In genomic region chr16:64130140-64130539, GRCh38 we compare ENCODE assay signal across 20 cellular contexts.
DNase-seq lines count a peak whose midpoint lies in the region; ATAC-seq, FAIRE-seq and TF ChIP-seq lines count a peak whose summit lies in the region.
"Had no signal": no experiment of that assay in that cellular context is flagged by ENCODE, and none has a peak within 500 bp of the region (broad histone marks: within the 10 kb centered on the region; RNA-seq: fewer than 3 reads in every experiment).

No MANE protein-coding gene starts in this region.

- H3K4me1 ChIP-seq in A549 (no peaks in the 10 kb centered on the region), Karpas-422 (ENCODE audit: low read length) (peaks cover 35% of the 10 kb centered on the region), OCI-LY7 (ENCODE audit: insufficient read depth, low read length, poor library complexity, severe bottlenecking) (peaks cover 9% of the 10 kb centered on the region)
- H3K4me1 ChIP-seq: BLaER1 treated with 17β-estradiol and CSF1 and Interleukin-3, amounts not matched to agents 10 nM and 100 nM; Caco-2 had no signal

- BruUV-seq in OCI-LY7 (replicated peaks; lab: Mats Ljungman, UMichigan): no TSS peak

- H3K9me2 ChIP-seq in Karpas-422 (replicated peaks; ENCODE audit: insufficient read depth, low read length) (no peaks in the 10 kb centered on the region), OCI-LY7 (ENCODE audit: insufficient read depth, low read length) (no peaks in the 10 kb centered on the region)

- no peak overlapping the region for H3K4me2 ChIP-seq in A549
- no peak overlapping the region for H3K4me2 ChIP-seq in Karpas-422 (ENCODE audit: low read depth, low read length, poor library complexity, severe bottlenecking)
- no peak overlapping the region for H3K4me2 ChIP-seq in OCI-LY7 (ENCODE audit: low read length)
- H3K4me2 ChIP-seq: BLaER1 treated with 17β-estradiol and CSF1 and Interleukin-3, amounts not matched to agents 10 nM and 100 nM had no signal

- 4% methylated on average over 2 of the region's 2 CpGs for WGBS in A549 (ENCODE audit: missing lambda C conversion rate)
- 90 to 93% methylated on average over 2 of the region's 2 CpGs for WGBS in lower leg skin, 2 donors

- H3K9me3 ChIP-seq in A549 (no peaks in the 10 kb centered on the region), Karpas-422 (ENCODE audit: low read length) (no peaks in the 10 kb centered on the region), OCI-LY7 (ENCODE audit: low read length) (no peaks in the 10 kb centered on the region)
- H3K9me3 ChIP-seq: BLaER1 treated with 17β-estradiol and CSF1 and Interleukin-3, amounts not matched to agents 10 nM and 100 nM; Caco-2 had no signal

- no peak for DNase-seq in A549 (ENCODE audit: low read depth in 1 of 2, low spot score in 1 of 2)
- DNase-seq in Karpas-422: no peak
- DNase-seq in OCI-LY7 (ENCODE audit: low spot score): no peak
- DNase-seq in activated CD4-positive, alpha-beta T cell treated with anti-CD3 and anti-CD28 coated beads, Interleukin-2, amount 50 U/mL, for 48 hours: no peak
- no peak for DNase-seq in lower leg skin (ENCODE audit: low spot score in 2 of 2)
- no peak for DNase-seq in anterior cingulate cortex (lab: John Stamatoyannopoulos, UW)
- DNase-seq: 8988T; AML-193; Caco-2; Calu3; CD4-positive, alpha-beta T cell; CD8-positive, alpha-beta T cell; DMS79 treated with DMSO at 0.1 percent for 48 hours; GF-D8 had no signal

- H3K27ac ChIP-seq in A549: no peak overlapping the region
- no peak overlapping the region for H3K27ac ChIP-seq in Karpas-422 (ENCODE audit: low read length)
- no peak overlapping the region for H3K27ac ChIP-seq in OCI-LY7 (ENCODE audit: low read depth, low read length, poor library complexity, severe bottlenecking)
- H3K27ac ChIP-seq: BLaER1 treated with 17β-estradiol and CSF1 and Interleukin-3, amounts not matched to agents 10 nM and 100 nM; C4-2B had no signal

- no peaks in the 10 kb centered on the region for H3K36me3 ChIP-seq in Karpas-422 (ENCODE audit: insufficient read depth, low read length)
- no peaks in the 10 kb centered on the region for H3K36me3 ChIP-seq in OCI-LY7 (ENCODE audit: insufficient read depth, low read length)
- H3K36me3 ChIP-seq: BLaER1 treated with 17β-estradiol and CSF1 and Interleukin-3, amounts not matched to agents 10 nM and 100 nM had no signal

- no peak overlapping the region for H3K9ac ChIP-seq in Karpas-422 (ENCODE audit: low read length)
- H3K9ac ChIP-seq: BLaER1 treated with 17β-estradiol and CSF1 and Interleukin-3, amounts not matched to agents 10 nM and 100 nM had no signal

- no peak for TF ChIP-seq EP300 in A549 (IDR thresholded peaks at IDR 0.05)

- ATAC-seq in A549: no peak
- ATAC-seq: CD8-positive, alpha-beta T cell had no signal

- no peak for TF ChIP-seq POLR2A in A549 (IDR thresholded peaks at IDR 0.05; ENCODE audit: low read length)
- no peak for TF ChIP-seq POLR2A in lower leg skin (IDR thresholded peaks at IDR 0.05)

- no peaks in the 10 kb centered on the region for H3K79me2 ChIP-seq in Karpas-422 (ENCODE audit: low read length)
- no peaks in the 10 kb centered on the region for H3K79me2 ChIP-seq in OCI-LY7 (ENCODE audit: insufficient read depth, low read depth, low read length)

- H2AFZ ChIP-seq in Karpas-422 (ENCODE audit: low read length): peak overlapping the region; percentile 27
- 0 out of 2 replicates have a peak overlapping the region, but pooled peaks have one; percentile 22 for H2AFZ ChIP-seq in OCI-LY7 (ENCODE audit: low read length)

- CTCF ChIA-PET in A549 (lab: Yijun Ruan, JAX): no interaction called here
- CTCF ChIA-PET in OCI-LY7 (lab: Charles Lee; ENCODE audit: unreplicated experiment): no interaction called here

- intact Hi-C loops in OCI-LY7 (cut with micrococcal nuclease; ENCODE audit: unreplicated experiment): no loop called here
- intact Hi-C loops in lower leg skin (cut with DNase I; ENCODE audit: low total_unique reads): no loop called here

- FAIRE-seq in A549 (lab: Jason Lieb, UNC): no peak
- FAIRE-seq: A204.1, D721Med, GM12891, GM19239 had no signal

- no peaks in the 10 kb centered on the region for H3K27me3 ChIP-seq in Karpas-422 (ENCODE audit: low read length)
- H3K27me3 ChIP-seq: BLaER1 treated with 17β-estradiol and CSF1 and Interleukin-3, amounts not matched to agents 10 nM and 100 nM had no signal

- no peak overlapping the region for H3K4me3 ChIP-seq in A549
- no peak overlapping the region for H3K4me3 ChIP-seq in Karpas-422 (ENCODE audit: low read length)
- no peak overlapping the region for H3K4me3 ChIP-seq in OCI-LY7 (ENCODE audit: low read depth, low read length, poor library complexity, severe bottlenecking)
- no peak overlapping the region for H3K4me3 ChIP-seq in lower leg skin (ENCODE audit: low read depth, poor library complexity, severe bottlenecking)
- H3K4me3 ChIP-seq: BLaER1 treated with 17β-estradiol and CSF1 and Interleukin-3, amounts not matched to agents 10 nM and 100 nM had no signal

- H4K20me1 ChIP-seq in Karpas-422 (ENCODE audit: insufficient read depth, low read depth, low read length) (no peaks in the 10 kb centered on the region), OCI-LY7 (ENCODE audit: insufficient read depth, low read length) (no peaks in the 10 kb centered on the region)
- H4K20me1 ChIP-seq: BLaER1 treated with 17β-estradiol and CSF1 and Interleukin-3, amounts not matched to agents 10 nM and 100 nM had no signal

- no peak for TF ChIP-seq RAD21 in A549 (conservative IDR thresholded peaks at IDR 0.05 in 1 of 2, IDR thresholded peaks at IDR 0.05 in 1 of 2)

- POLR2A ChIA-PET in A549 (lab: Yijun Ruan, JAX): no interaction called here
- POLR2A ChIA-PET in OCI-LY7 (lab: Charles Lee): interaction anchor here (0.6 kb wide), 1 partner anchor 338 kb away, joined by 3 read pairs; no protein-coding TSS in a partner anchor

- TF ChIP-seq CTCF in A549 (IDR thresholded peaks at IDR 0.05) (no peak), OCI-LY7 (conservative IDR thresholded peaks at IDR 0.05; ENCODE audit: low read length) (no peak), lower leg skin (IDR thresholded peaks at IDR 0.05) (no peak)

TF ChIP-seq in A549, 52 proteins besides CTCF, POLR2A, EP300 and RAD21:
- no peak for TF ChIP-seq USF2 (IDR thresholded peaks at IDR 0.05)
- TF ChIP-seq MAFK (IDR thresholded peaks at IDR 0.05; ENCODE audit: partially characterized antibody): peak; percentile 24
TF ChIP-seq in A549: peak in this region for 1.
